In the genomic region with DNA sequence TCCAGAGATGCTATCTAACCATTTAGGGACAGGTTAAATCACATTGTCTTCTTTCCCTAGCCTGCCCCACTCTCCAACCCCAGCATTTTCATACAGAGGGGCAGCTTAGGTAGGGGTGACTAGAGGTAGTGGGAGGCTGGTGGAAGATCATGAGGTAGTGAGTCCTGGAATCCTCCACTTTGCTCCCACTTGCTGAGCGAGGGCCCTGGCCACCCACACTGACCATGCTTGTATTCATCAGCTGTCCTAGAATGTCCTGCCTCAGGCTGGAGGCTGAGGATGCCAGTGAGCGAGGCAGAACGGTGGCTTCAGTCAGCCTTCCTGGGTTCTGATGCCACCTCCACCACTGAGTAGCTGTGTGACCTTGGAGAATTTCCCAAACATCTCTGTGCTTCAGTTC, we compare ENCODE assay signal across 1 cellular context.
TF ChIP-seq lines count a peak whose summit lies in the region.

No MANE protein-coding gene starts in this region.

TF ChIP-seq in HEK293, 187 proteins besides CTCF, POLR2A, EP300 and RAD21:
- 0 out of 2 replicates have a peak, but pooled peaks have one; percentile 49 for TF ChIP-seq ZNF768 (tag by site-specific recombination; IDR thresholded peaks at IDR 0.05)
- TF ChIP-seq ZNF610 (tag by site-specific recombination; IDR thresholded peaks at IDR 0.05; ENCODE audit: borderline replicate concordance), result no peak
- TF ChIP-seq ZFHX2 (tag by site-specific recombination; conservative IDR thresholded peaks at IDR 0.05), result peak; percentile 58
- TF ChIP-seq, protein P1, sequence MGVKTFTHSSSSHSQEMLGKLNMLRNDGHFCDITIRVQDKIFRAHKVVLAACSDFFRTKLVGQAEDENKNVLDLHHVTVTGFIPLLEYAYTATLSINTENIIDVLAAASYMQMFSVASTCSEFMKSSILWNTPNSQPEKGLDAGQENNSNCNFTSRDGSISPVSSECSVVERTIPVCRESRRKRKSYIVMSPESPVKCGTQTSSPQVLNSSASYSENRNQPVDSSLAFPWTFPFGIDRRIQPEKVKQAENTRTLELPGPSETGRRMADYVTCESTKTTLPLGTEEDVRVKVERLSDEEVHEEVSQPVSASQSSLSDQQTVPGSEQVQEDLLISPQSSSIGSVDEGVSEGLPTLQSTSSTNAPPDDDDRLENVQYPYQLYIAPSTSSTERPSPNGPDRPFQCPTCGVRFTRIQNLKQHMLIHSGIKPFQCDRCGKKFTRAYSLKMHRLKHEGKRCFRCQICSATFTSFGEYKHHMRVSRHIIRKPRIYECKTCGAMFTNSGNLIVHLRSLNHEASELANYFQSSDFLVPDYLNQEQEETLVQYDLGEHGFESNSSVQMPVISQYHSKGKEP (tag by site-specific recombination; IDR thresholded peaks at IDR 0.05), result no peak
- TF ChIP-seq, protein P2, sequence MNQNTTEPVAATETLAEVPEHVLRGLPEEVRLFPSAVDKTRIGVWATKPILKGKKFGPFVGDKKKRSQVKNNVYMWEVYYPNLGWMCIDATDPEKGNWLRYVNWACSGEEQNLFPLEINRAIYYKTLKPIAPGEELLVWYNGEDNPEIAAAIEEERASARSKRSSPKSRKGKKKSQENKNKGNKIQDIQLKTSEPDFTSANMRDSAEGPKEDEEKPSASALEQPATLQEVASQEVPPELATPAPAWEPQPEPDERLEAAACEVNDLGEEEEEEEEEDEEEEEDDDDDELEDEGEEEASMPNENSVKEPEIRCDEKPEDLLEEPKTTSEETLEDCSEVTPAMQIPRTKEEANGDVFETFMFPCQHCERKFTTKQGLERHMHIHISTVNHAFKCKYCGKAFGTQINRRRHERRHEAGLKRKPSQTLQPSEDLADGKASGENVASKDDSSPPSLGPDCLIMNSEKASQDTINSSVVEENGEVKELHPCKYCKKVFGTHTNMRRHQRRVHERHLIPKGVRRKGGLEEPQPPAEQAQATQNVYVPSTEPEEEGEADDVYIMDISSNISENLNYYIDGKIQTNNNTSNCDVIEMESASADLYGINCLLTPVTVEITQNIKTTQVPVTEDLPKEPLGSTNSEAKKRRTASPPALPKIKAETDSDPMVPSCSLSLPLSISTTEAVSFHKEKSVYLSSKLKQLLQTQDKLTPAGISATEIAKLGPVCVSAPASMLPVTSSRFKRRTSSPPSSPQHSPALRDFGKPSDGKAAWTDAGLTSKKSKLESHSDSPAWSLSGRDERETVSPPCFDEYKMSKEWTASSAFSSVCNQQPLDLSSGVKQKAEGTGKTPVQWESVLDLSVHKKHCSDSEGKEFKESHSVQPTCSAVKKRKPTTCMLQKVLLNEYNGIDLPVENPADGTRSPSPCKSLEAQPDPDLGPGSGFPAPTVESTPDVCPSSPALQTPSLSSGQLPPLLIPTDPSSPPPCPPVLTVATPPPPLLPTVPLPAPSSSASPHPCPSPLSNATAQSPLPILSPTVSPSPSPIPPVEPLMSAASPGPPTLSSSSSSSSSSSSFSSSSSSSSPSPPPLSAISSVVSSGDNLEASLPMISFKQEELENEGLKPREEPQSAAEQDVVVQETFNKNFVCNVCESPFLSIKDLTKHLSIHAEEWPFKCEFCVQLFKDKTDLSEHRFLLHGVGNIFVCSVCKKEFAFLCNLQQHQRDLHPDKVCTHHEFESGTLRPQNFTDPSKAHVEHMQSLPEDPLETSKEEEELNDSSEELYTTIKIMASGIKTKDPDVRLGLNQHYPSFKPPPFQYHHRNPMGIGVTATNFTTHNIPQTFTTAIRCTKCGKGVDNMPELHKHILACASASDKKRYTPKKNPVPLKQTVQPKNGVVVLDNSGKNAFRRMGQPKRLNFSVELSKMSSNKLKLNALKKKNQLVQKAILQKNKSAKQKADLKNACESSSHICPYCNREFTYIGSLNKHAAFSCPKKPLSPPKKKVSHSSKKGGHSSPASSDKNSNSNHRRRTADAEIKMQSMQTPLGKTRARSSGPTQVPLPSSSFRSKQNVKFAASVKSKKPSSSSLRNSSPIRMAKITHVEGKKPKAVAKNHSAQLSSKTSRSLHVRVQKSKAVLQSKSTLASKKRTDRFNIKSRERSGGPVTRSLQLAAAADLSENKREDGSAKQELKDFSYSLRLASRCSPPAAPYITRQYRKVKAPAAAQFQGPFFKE (tag by site-specific recombination; IDR thresholded peaks at IDR 0.05; ENCODE audit: borderline replicate concordance), result no peak
- peak; percentile 81 for TF ChIP-seq EGR2 (tag by site-specific recombination; IDR thresholded peaks at IDR 0.05; ENCODE audit: low read depth)
